In the genomic region with DNA sequence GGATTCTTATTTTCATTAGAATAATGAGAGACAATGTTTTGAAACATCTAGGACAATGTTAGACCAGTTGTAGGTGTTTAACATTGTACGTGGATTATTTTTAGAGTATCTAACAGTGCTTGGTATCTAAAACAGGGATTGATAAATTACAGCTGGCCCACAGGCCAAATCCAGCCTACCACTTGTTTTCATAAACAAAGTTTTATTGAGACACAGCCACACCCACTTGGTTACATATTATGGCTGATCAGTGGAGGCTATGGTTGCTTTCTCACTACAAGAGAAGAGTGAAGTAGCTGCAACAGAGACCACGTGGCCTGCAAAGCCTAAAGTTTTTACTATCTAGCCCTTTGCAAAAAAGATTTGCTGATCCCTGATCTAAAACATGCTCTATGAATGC, we compare ENCODE assay signal across 20 cellular contexts.
"Had no signal": no experiment of that assay in that cellular context is flagged by ENCODE, and none has a peak within 500 bp of the region (broad histone marks: within the 10 kb centered on the region; RNA-seq: fewer than 3 reads in every experiment).

No MANE protein-coding gene starts in this region.

- H3K9me3 ChIP-seq: adrenal gland, tibial nerve, vagina had no signal

- H3K27ac ChIP-seq: SK-N-MC, tibial nerve, vagina had no signal

- FAIRE-seq: keratinocyte, TTC549 had no signal

- DNase-seq: activated CD4-positive, alpha-beta memory T cell treated with anti-CD3 and anti-CD28 coated beads for 36 hours; activated CD4-positive, alpha-beta T cell treated with anti-CD3 and anti-CD28 coated beads for 36 hours; activated gamma-delta T cell treated with Interleukin-2 at 50 U/mL for 16 hours; activated T-cell treated with anti-CD3 and anti-CD28 coated beads for 4 hours; adrenal gland; glutamatergic neuron; occipital lobe; stimulated activated naive CD4-positive, alpha-beta T cell had no signal

- H3K9me3 Mint-ChIP-seq: activated CD4-positive, alpha-beta memory T cell treated with anti-CD3 and anti-CD28 coated beads for 36 hours; activated T-helper 1 cell treated with anti-CD3 and anti-CD28 coated beads, Interleukin-12 subunit alpha, Interleukin-12 subunit beta, Interleukin-2, Interleukin-4 antibody, amounts not matched to agents 30 ng/mL and 10 ng/mL and 1 ng/mL, durations not matched to agents 14 hours and 24 hours and 36 hours; T-helper 2 cell treated with Interferon-gamma antibody and Interleukin-4, amounts not matched to agents 5 μg/mL and 100 μg/mL, for 36 hours had no signal

- H3K36me3 Mint-ChIP-seq: activated CD4-positive, alpha-beta memory T cell treated with anti-CD3 and anti-CD28 coated beads for 36 hours had no signal

- H3K27ac Mint-ChIP-seq: activated CD4-positive, alpha-beta memory T cell treated with anti-CD3 and anti-CD28 coated beads for 36 hours; activated CD4-positive, alpha-beta T cell treated with anti-CD3 and anti-CD28 coated beads for 36 hours; activated naive CD4-positive, alpha-beta T cell treated with anti-CD3 and anti-CD28 coated beads, Interleukin-2, amount 50 U/mL, for 72 hours; activated T-helper 1 cell treated with anti-CD3 and anti-CD28 coated beads, Interleukin-12 subunit alpha, Interleukin-12 subunit beta, Interleukin-2, Interleukin-4 antibody, amounts not matched to agents 30 ng/mL and 10 ng/mL and 1 ng/mL, durations not matched to agents 14 hours and 24 hours and 36 hours; T-helper 2 cell treated with Interferon-gamma antibody and Interleukin-4, amounts not matched to agents 5 μg/mL and 100 μg/mL, for 36 hours had no signal

- H3K4me3 Mint-ChIP-seq: activated CD4-positive, alpha-beta memory T cell treated with anti-CD3 and anti-CD28 coated beads for 36 hours; activated CD4-positive, alpha-beta T cell treated with anti-CD3 and anti-CD28 coated beads for 36 hours; activated T-helper 1 cell treated with anti-CD3 and anti-CD28 coated beads, Interleukin-12 subunit alpha, Interleukin-12 subunit beta, Interleukin-2, Interleukin-4 antibody, amounts not matched to agents 30 ng/mL and 10 ng/mL and 1 ng/mL, durations not matched to agents 14 hours and 24 hours and 36 hours; T-helper 2 cell treated with Interferon-gamma antibody and Interleukin-4, amounts not matched to agents 5 μg/mL and 100 μg/mL, for 36 hours had no signal

- H3K27me3 ChIP-seq: adrenal gland, cardiac muscle cell, tibial nerve, vagina had no signal

- H3K4me3 ChIP-seq: adrenal gland, cardiac muscle cell, coronary artery, SK-N-MC, tibial nerve, vagina had no signal

- H3K36me3 ChIP-seq: adrenal gland, cardiac muscle cell, tibial nerve, vagina had no signal

- ATAC-seq: activated CD4-positive, alpha-beta T cell treated with anti-CD3 and anti-CD28 coated beads for 36 hours; activated naive CD4-positive, alpha-beta T cell treated with anti-CD3 and anti-CD28 coated beads, Interleukin-2, amount 50 U/mL, for 72 hours; esophagus mucosa; sciatic nerve had no signal
